7 cellular contexts compared by ENCODE assay signal in the genomic region with DNA sequence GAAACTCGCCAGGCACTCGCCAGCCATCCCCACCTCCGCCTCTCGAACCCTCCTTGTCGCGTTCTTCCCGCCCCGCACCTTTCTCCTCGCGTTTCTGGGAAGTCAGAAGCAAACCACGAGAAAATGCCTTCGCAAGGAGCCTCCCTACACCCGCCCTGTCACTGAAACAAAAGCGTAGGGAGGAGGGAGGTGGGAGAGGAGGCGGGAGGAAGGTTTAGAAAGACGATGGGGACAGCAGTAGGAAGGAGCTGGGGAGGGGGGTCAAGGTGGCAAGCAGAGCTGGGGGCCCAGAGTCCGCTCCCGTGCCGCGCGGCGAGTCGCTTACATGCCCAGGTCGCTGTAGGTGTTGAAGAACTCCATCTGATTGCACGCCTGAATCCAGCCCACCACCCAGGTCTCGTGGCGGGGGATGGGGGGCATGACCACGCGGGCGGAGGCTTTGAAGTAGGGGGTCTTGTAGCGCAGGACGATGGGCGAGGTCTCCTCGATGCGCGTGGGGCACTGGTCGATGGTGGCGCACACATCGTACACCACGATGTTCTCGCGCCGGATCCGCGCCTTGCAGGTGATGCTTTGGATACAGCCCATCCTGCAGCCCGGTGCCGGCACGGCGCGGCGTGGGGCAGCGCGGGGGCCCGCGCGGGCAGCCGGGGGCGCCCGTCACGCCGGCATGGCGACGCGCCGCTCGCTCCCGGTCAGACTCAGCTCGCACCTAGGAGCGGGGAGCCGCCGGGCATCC. TPM values are rescaled to one million over a fixed set of nuclear protein-coding genes. Genes with fewer than 3 reads are reported as not detected.
DNase-seq lines count a peak whose midpoint lies in the region; ATAC-seq, FAIRE-seq and TF ChIP-seq lines count a peak whose summit lies in the region.

No MANE protein-coding gene starts in this region.

- H3K36me3 ChIP-seq in iPS-20b (ENCODE audit: insufficient read depth, low read depth, low read length): no peaks in the 10 kb centered on the region

- H3K27ac ChIP-seq in iPS-20b (ENCODE audit: low read length): no peak overlapping the region

- H3K9ac ChIP-seq in iPS-20b (ENCODE audit: low read depth, low read length): peak overlapping the region; percentile 37; the same call in 1 of the 2 replicates

- FAIRE-seq in GM12892 (lab: Jason Lieb, UNC): peak; percentile 51

- H3K27me3 ChIP-seq in iPS-20b (ENCODE audit: insufficient read depth, low read length): peaks cover 73% of the 10 kb centered on the region

- no peaks in the 10 kb centered on the region for H3K9me3 ChIP-seq in iPS-20b (ENCODE audit: insufficient read depth, low read depth, low read length)

- H3K4me3 ChIP-seq in iPS-20b (ENCODE audit: low read length): peak overlapping the region; percentile 72

- H3K4me1 ChIP-seq in iPS-20b (ENCODE audit: insufficient read depth, low read length): peaks cover 12% of the 10 kb centered on the region

- peak; percentile 23 for DNase-seq in GM12892 (ENCODE audit: insufficient read length)
- peak; percentile 5 for DNase-seq in amniotic epithelial cell (ENCODE audit: low read depth)
- peak; percentile 14 for DNase-seq in stimulated activated CD4-positive, alpha-beta T cell treated with anti-CD3 and anti-CD28 coated beads, Interleukin-4, amount 100 ng/mL, for 1 hour
- DNase-seq in NCI-H345 (lab: John Stamatoyannopoulos, UW): no peak
- DNase-seq in NCI-H2196 (lab: John Stamatoyannopoulos, UW; ENCODE audit: unreplicated experiment): no peak

- ATAC-seq in HG03354 (IDR thresholded peaks at IDR 0.05; ENCODE audit: poor library complexity, severe bottlenecking, unreplicated experiment): peak; percentile 11

- no peak for TF ChIP-seq POLR2A in GM12892 (IDR thresholded peaks at IDR 0.05; ENCODE audit: low read depth, low read length)

RNA-seq across cellular contexts. Expression of gene FAM78B, which starts 1.0 kb away (rescaled TPM):
- polyA plus RNA-seq in GM12892 (2012; ENCODE audit: missing spikeins): 1.0 TPM

Comparison
In these comparisons a context has a peak if more than half of its experiments do, and no peak if none do; other contexts are left out.
1. DNase-seq: peak in GM12892 (single experiment), amniotic epithelial cell (single experiment) and stimulated activated CD4-positive, alpha-beta T cell treated with anti-CD3 and anti-CD28 coated beads, Interleukin-4, amount 100 ng/mL, for 1 hour (single experiment); none in NCI-H345 (single experiment) and NCI-H2196 (single experiment).